8 cellular contexts compared by ENCODE assay signal in genomic region chrX:154380153-154380552, GRCh38. TPM values are rescaled to one million over a fixed set of nuclear protein-coding genes. Genes with fewer than 3 reads are reported as not detected.
DNase-seq lines count a peak whose midpoint lies in the region; ATAC-seq, FAIRE-seq and TF ChIP-seq lines count a peak whose summit lies in the region.

No MANE protein-coding gene starts in this region.

- no peaks in the 10 kb centered on the region for H3K9me3 ChIP-seq in adrenal gland (replicated peaks in 1 of 3)
- no peaks in the 10 kb centered on the region for H3K9me3 ChIP-seq in kidney (ENCODE audit: control insufficient read depth in 1 of 2, low read length in 2 of 2)
- H3K9me3 ChIP-seq in testis, result no peaks in the 10 kb centered on the region

- H3K36me3 ChIP-seq in adrenal gland (replicated peaks in 1 of 2) (no peaks in the 10 kb centered on the region), kidney (ENCODE audit: control insufficient read depth in 1 of 2, insufficient read depth in 2 of 2, low read length in 2 of 2) (peaks cover 0 to 2% of the 10 kb centered on the region in 2 donors), testis (ENCODE audit: low read depth, missing control alignments) (no peaks in the 10 kb centered on the region)

- H3K27me3 ChIP-seq in adrenal gland (no peaks in the 10 kb centered on the region), testis (no peaks in the 10 kb centered on the region)

- ATAC-seq in GM21390 (IDR thresholded peaks at IDR 0.05; ENCODE audit: unreplicated experiment), result no peak

- peak overlapping the region in 2 of 4 donors; percentile 44 to 60 for H3K4me3 ChIP-seq in adrenal gland
- H3K4me3 ChIP-seq in kidney (ENCODE audit: low read length in 2 of 2), result peak overlapping the region; percentile 69 to 77
- peak overlapping the region; percentile 68 to 85 for H3K4me3 ChIP-seq in testis

- TF ChIP-seq CTCF in adrenal gland (IDR thresholded peaks at IDR 0.05) (no peak), kidney (IDR thresholded peaks at IDR 0.05; ENCODE audit: borderline replicate concordance, extremely low read depth, insufficient read depth) (no peak), testis (IDR thresholded peaks at IDR 0.05) (no peak)

- no peaks in the 10 kb centered on the region for H3K9me3 Mint-ChIP-seq in T-helper 1 cell treated with Interleukin-12 subunit alpha and Interleukin-12 subunit beta and Interleukin-4 antibody, amounts not matched to agents 30 μg/mL and 1 μg/mL, for 36 hours

- peak overlapping the region; percentile 77 to 87 for H3K9ac ChIP-seq in kidney (ENCODE audit: low read length in 2 of 2)

- no peak for DNase-seq in T-helper 1 cell
- no peak for DNase-seq in adrenal gland
- DNase-seq in kidney, result no peak
- no peak for DNase-seq in testis
- no peak for DNase-seq in NOMO-1 treated with DMSO at 0.1 percent for 48 hours (lab: John Stamatoyannopoulos, UW; ENCODE audit: unreplicated experiment)
- no peak for DNase-seq in activated gamma-delta T cell (lab: John Stamatoyannopoulos, UW)

- peak overlapping the region; percentile 80 for H3K27ac Mint-ChIP-seq in T-helper 1 cell treated with Interleukin-12 subunit alpha and Interleukin-12 subunit beta and Interleukin-4 antibody, amounts not matched to agents 30 μg/mL and 1 μg/mL, for 36 hours

- FAIRE-seq in kidney (lab: Jason Lieb, UNC), result no peak

- H3K36me3 Mint-ChIP-seq in T-helper 1 cell treated with Interleukin-12 subunit alpha and Interleukin-12 subunit beta and Interleukin-4 antibody, amounts not matched to agents 30 μg/mL and 1 μg/mL, for 36 hours (ENCODE audit: low read depth), result peaks cover 7% of the 10 kb centered on the region

- intact Hi-C loops in adrenal gland (cut with DNase I), result no loop called here
- intact Hi-C loops in kidney (cut with DNase I), result no loop called here
- intact Hi-C loops in testis (cut with DNase I; ENCODE audit: low total_unique reads), result no loop called here

- H3K4me1 Mint-ChIP-seq in T-helper 1 cell treated with Interleukin-12 subunit alpha and Interleukin-12 subunit beta and Interleukin-4 antibody, amounts not matched to agents 30 μg/mL and 1 μg/mL, for 36 hours (ENCODE audit: low read depth), result peaks cover 16% of the 10 kb centered on the region

- 39 to 56% (median 55%) methylated on average over 10 to 13 of the region's 13 CpGs; no CpG with 5 or more reads in 1 of the 4 donors for WGBS in adrenal gland, 4 donors
- 19% methylated on average over 4 of the region's 13 CpGs; no CpG with 5 or more reads in 1 of the 2 donors for WGBS in testis, 2 donors

- peak overlapping the region; percentile 82 for H3K4me3 Mint-ChIP-seq in T-helper 1 cell treated with Interleukin-12 subunit alpha and Interleukin-12 subunit beta and Interleukin-4 antibody, amounts not matched to agents 30 μg/mL and 1 μg/mL, for 36 hours

- H3K27ac ChIP-seq in adrenal gland, result peak overlapping the region; percentile 60 to 98 (median 96)
- H3K27ac ChIP-seq in kidney (ENCODE audit: low read depth in 2 of 2, low read length in 2 of 2), result peak overlapping the region; percentile 71 to 94
- H3K27ac ChIP-seq in testis, result peak overlapping the region; percentile 98 to 99

- TF ChIP-seq POLR2A in adrenal gland (IDR thresholded peaks at IDR 0.05), result no peak
- TF ChIP-seq POLR2A in testis (IDR thresholded peaks at IDR 0.05), result no peak

- H3K4me1 ChIP-seq in adrenal gland (replicated peaks in 1 of 2) (peaks cover 4 to 8% of the 10 kb centered on the region in 2 donors), kidney (ENCODE audit: control insufficient read depth in 1 of 2, insufficient read depth in 1 of 2, low read depth in 1 of 2, low read length in 2 of 2) (peaks cover 0 to 7% of the 10 kb centered on the region in 2 donors), testis (peaks cover 11% of the 10 kb centered on the region)

- no peaks in the 10 kb centered on the region for H3K27me3 Mint-ChIP-seq in T-helper 1 cell treated with Interleukin-12 subunit alpha and Interleukin-12 subunit beta and Interleukin-4 antibody, amounts not matched to agents 30 μg/mL and 1 μg/mL, for 36 hours (ENCODE audit: low read depth)

RNA-seq across cellular contexts. Expression of gene EMD, which starts 1.1 kb away (rescaled TPM):
- total RNA-seq in adrenal gland (10 to 100 TPM; 22.5 to 82.7 (median 48.1) TPM), kidney (79.6 TPM), testis (10 to 100 TPM; 65.6 to 69.6 TPM)
- polyA plus RNA-seq in adrenal gland (10 to 100 TPM; 75.9 to 95.2 (median 79.1) TPM), kidney (ENCODE audit: insufficient read depth, low read depth, low replicate concordance) (102 TPM), testis (ENCODE audit: insufficient read depth, low read depth, low replicate concordance) (74.2 TPM)

RNA-seq across cellular contexts. Expression of gene FLNA, which starts 5.7 kb away (rescaled TPM):
- 100 to 1,000 TPM; 334 to 979 (median 504) TPM for total RNA-seq in adrenal gland
- 100 to 1,000 TPM; 169 to 861 (median 612) TPM for polyA plus RNA-seq in adrenal gland
- total RNA-seq in kidney, result 1,036 TPM
- polyA plus RNA-seq in kidney (ENCODE audit: insufficient read depth, low read depth, low replicate concordance), result 421 TPM
- total RNA-seq in testis, result 100 to 1,000 TPM; 400 to 532 TPM
- 474 TPM for polyA plus RNA-seq in testis (ENCODE audit: insufficient read depth, low read depth, low replicate concordance)

RNA-seq across cellular contexts. Expression of gene RPL10, which starts 18.0 kb away (rescaled TPM):
- total RNA-seq in adrenal gland (1,000 to 10,000 TPM in 7 of 8 donors, 100 to 1,000 TPM in 1; 626 to 5,287 (median 2,443) TPM), kidney (2,684 TPM), testis (1,000 to 10,000 TPM in 1 of 2 donors, 100 to 1,000 TPM in 1; 925 to 1,913 TPM)
- polyA plus RNA-seq in adrenal gland (1,000 to 10,000 TPM; 1,725 to 3,645 (median 2,430) TPM), kidney (ENCODE audit: insufficient read depth, low read depth, low replicate concordance) (2,858 TPM), testis (ENCODE audit: insufficient read depth, low read depth, low replicate concordance) (1,423 TPM)

RNA-seq across cellular contexts. Expression of gene DNASE1L1, which starts 28.9 kb away (rescaled TPM):
- 100 to 1,000 TPM in 1 of 8 donors, 10 to 100 TPM in 7; 29.4 to 101 (median 55.5) TPM for total RNA-seq in adrenal gland
- polyA plus RNA-seq in adrenal gland, result 10 to 100 TPM; 17.2 to 48.0 (median 42.7) TPM
- 33.8 TPM for total RNA-seq in kidney
- polyA plus RNA-seq in kidney (ENCODE audit: insufficient read depth, low read depth, low replicate concordance), result 28.0 TPM
- 10 to 100 TPM; 36.5 to 42.2 TPM for total RNA-seq in testis
- polyA plus RNA-seq in testis (ENCODE audit: insufficient read depth, low read depth, low replicate concordance), result 18.5 TPM

RNA-seq across cellular contexts. Expression of gene TAFAZZIN, which starts 31.2 kb away (rescaled TPM):
- total RNA-seq in adrenal gland (10 to 100 TPM; 18.1 to 47.1 (median 26.6) TPM), kidney (40.2 TPM), testis (10 to 100 TPM; 32.1 to 48.7 TPM)
- polyA plus RNA-seq in adrenal gland (100 to 1,000 TPM in 2 of 3 donors, 1 to 10 TPM in 1; 8.6 to 142 (median 103) TPM), kidney (ENCODE audit: insufficient read depth, low read depth, low replicate concordance) (33.3 TPM), testis (ENCODE audit: insufficient read depth, low read depth, low replicate concordance) (11.8 TPM)
